ENCODE assay signal across 8 cellular contexts in genomic region chr18:55320399-55321255, GRCh38.
DNase-seq lines count a peak whose midpoint lies in the region.

No MANE protein-coding gene starts in this region.

- no peaks in the 10 kb centered on the region for H3K27me3 ChIP-seq in iPS-15b (ENCODE audit: control insufficient read depth, insufficient read depth, low read length)

- H3K27ac ChIP-seq in substantia nigra (ENCODE audit: low read depth, low read length, poor library complexity, severe bottlenecking), result peak overlapping the region; percentile 95

- peak; percentile 33 for DNase-seq in H4 (ENCODE audit: low spot score)
- peak; percentile 75 for DNase-seq in RPMI8226
- peak in 1 of 49 donors; percentile 22 for DNase-seq in substantia nigra (lab: John Stamatoyannopoulos, UW)
- DNase-seq in islet precursor cell, result no peak
- no peak for DNase-seq in RKO (ENCODE audit: low spot score)
- no peak for DNase-seq in NCI-H1048 (lab: John Stamatoyannopoulos, UW)
- DNase-seq in NCI-H524 treated with DMSO at 0.1 percent for 48 hours (lab: John Stamatoyannopoulos, UW), result no peak

- H3K4me3 ChIP-seq in iPS-15b (ENCODE audit: low read depth, low read length), result peak overlapping the region; percentile 65

- no peaks in the 10 kb centered on the region for H3K36me3 ChIP-seq in iPS-15b (ENCODE audit: control insufficient read depth, insufficient read depth, low read length)

- no peak overlapping the region for H3K9ac ChIP-seq in iPS-15b (ENCODE audit: low read depth, low read length)

- H3K9me3 ChIP-seq in iPS-15b (ENCODE audit: control insufficient read depth, insufficient read depth, low read length), result no peaks in the 10 kb centered on the region

- peaks cover 3% of the 10 kb centered on the region for H3K4me1 ChIP-seq in iPS-15b (ENCODE audit: control insufficient read depth, insufficient read depth, low read length)

Comparison
In these comparisons a context has a peak if more than half of its experiments do, and no peak if none do; other contexts are left out.
1. DNase-seq: peak in H4 (single experiment) and RPMI8226 (single experiment); none in islet precursor cell (single experiment), RKO (single experiment), NCI-H1048 (single experiment) and NCI-H524 treated with DMSO at 0.1 percent for 48 hours (single experiment).